ENCODE assay signal across 1 cellular context in the genomic region with DNA sequence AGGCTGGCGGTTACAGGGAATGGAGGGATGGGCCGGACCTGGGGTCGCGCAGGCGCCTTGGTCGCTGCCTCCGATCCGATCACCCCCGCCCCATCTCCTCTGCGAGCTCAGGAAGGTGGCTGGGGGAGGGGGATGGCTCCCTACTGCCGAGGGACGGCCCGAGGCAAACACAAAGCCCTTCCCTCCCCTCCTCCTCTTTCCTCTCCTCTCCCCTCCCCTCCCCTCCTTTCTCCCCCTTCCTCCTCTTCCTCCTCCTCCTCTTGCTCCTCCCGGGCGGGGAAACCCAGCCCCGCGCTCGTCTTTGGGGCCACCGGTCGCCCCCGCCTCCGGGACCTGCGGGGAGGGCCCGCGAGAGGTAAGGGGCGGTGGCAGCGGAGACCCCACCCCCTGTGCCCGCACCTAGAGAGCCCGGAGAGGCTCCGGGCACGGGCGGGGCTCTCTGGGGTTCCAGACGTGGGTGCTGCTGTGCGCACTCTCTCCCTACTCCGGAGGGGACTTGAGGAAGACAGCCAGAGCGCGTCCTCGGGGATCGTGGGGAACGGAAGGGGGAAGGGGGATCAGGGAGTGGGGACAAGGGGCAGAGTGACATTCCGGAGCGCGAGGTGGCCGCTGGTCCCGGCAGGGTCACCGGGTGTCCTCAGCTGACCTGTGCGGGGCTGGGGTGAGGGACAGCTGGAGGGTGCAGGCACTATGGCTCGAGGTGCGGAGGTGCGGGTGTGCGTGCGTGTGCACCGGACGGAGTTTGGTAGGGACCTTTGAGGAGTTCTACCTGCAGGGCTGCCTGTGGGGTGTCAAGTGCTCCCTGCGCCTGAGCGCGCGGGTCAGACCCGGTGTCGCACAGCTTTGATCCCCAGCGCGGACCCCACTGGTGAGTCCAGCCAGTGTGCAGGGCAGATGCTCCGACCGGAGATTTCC.
TF ChIP-seq lines count a peak whose summit lies in the region.

A gene with protein sequence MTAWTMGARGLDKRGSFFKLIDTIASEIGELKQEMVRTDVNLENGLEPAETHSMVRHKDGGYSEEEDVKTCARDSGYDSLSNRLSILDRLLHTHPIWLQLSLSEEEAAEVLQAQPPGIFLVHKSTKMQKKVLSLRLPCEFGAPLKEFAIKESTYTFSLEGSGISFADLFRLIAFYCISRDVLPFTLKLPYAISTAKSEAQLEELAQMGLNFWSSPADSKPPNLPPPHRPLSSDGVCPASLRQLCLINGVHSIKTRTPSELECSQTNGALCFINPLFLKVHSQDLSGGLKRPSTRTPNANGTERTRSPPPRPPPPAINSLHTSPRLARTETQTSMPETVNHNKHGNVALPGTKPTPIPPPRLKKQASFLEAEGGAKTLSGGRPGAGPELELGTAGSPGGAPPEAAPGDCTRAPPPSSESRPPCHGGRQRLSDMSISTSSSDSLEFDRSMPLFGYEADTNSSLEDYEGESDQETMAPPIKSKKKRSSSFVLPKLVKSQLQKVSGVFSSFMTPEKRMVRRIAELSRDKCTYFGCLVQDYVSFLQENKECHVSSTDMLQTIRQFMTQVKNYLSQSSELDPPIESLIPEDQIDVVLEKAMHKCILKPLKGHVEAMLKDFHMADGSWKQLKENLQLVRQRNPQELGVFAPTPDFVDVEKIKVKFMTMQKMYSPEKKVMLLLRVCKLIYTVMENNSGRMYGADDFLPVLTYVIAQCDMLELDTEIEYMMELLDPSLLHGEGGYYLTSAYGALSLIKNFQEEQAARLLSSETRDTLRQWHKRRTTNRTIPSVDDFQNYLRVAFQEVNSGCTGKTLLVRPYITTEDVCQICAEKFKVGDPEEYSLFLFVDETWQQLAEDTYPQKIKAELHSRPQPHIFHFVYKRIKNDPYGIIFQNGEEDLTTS (plus strand): TSS at position 286 of the 915 bp plus-strand sequence. CDS start 131,344 bp downstream, outside the sequence.

TF ChIP-seq in HepG2, 621 proteins besides CTCF, POLR2A, EP300 and RAD21 (continued from another document and continues in another):
- TF ChIP-seq ZNF484 (CRISPR knock-in tag; IDR thresholded peaks at IDR 0.05; ENCODE audit: borderline replicate concordance, low read depth), result no peak
- TF ChIP-seq DNMT1 (CRISPR knock-in tag; IDR thresholded peaks at IDR 0.05), result no peak
- TF ChIP-seq MEIS1 (CRISPR knock-in tag; IDR thresholded peaks at IDR 0.05; ENCODE audit: borderline replicate concordance), result no peak
- TF ChIP-seq ZBTB20 (CRISPR knock-in tag; IDR thresholded peaks at IDR 0.05; ENCODE audit: borderline replicate concordance, low read depth), result 0 out of 2 replicates have a peak, but pooled peaks have one; percentile 6
- TF ChIP-seq, protein P1, sequence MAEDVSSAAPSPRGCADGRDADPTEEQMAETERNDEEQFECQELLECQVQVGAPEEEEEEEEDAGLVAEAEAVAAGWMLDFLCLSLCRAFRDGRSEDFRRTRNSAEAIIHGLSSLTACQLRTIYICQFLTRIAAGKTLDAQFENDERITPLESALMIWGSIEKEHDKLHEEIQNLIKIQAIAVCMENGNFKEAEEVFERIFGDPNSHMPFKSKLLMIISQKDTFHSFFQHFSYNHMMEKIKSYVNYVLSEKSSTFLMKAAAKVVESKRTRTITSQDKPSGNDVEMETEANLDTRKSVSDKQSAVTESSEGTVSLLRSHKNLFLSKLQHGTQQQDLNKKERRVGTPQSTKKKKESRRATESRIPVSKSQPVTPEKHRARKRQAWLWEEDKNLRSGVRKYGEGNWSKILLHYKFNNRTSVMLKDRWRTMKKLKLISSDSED (CRISPR knock-in tag; IDR thresholded peaks at IDR 0.05), result 0 out of 2 replicates have a peak, but pooled peaks have one; percentile 36
- no peak for TF ChIP-seq ZNF816 (CRISPR knock-in tag; IDR thresholded peaks at IDR 0.05; ENCODE audit: borderline replicate concordance)
- no peak for TF ChIP-seq HOXA9 (CRISPR knock-in tag; IDR thresholded peaks at IDR 0.05; ENCODE audit: borderline replicate concordance)
- TF ChIP-seq, protein P2, sequence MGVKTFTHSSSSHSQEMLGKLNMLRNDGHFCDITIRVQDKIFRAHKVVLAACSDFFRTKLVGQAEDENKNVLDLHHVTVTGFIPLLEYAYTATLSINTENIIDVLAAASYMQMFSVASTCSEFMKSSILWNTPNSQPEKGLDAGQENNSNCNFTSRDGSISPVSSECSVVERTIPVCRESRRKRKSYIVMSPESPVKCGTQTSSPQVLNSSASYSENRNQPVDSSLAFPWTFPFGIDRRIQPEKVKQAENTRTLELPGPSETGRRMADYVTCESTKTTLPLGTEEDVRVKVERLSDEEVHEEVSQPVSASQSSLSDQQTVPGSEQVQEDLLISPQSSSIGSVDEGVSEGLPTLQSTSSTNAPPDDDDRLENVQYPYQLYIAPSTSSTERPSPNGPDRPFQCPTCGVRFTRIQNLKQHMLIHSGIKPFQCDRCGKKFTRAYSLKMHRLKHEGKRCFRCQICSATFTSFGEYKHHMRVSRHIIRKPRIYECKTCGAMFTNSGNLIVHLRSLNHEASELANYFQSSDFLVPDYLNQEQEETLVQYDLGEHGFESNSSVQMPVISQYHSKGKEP (CRISPR knock-in tag; IDR thresholded peaks at IDR 0.05), result no peak
- no peak for TF ChIP-seq HMGA1 (CRISPR knock-in tag; conservative IDR thresholded peaks at IDR 0.05)
- TF ChIP-seq ZSCAN21 (CRISPR knock-in tag; IDR thresholded peaks at IDR 0.05; ENCODE audit: borderline replicate concordance), result 0 out of 2 replicates have a peak, but pooled peaks have one; percentile 52
- no peak for TF ChIP-seq SALL2 (CRISPR knock-in tag; IDR thresholded peaks at IDR 0.05)
- no peak for TF ChIP-seq FIP1L1 (IDR thresholded peaks at IDR 0.05; ENCODE audit: borderline replicate concordance, insufficient read depth, low read depth, low read length)
- TF ChIP-seq RARG (CRISPR knock-in tag; IDR thresholded peaks at IDR 0.05; ENCODE audit: low read depth), result no peak
- peak; percentile 90 for TF ChIP-seq ZNF790 (CRISPR knock-in tag; IDR thresholded peaks at IDR 0.05; ENCODE audit: borderline replicate concordance)
- TF ChIP-seq ZFP41 (CRISPR knock-in tag; IDR thresholded peaks at IDR 0.05; ENCODE audit: borderline replicate concordance), result 0 out of 2 replicates have a peak, but pooled peaks have one; percentile 62
- no peak; the same call in 1 of the 2 replicates for TF ChIP-seq ZNF841 (CRISPR knock-in tag; IDR thresholded peaks at IDR 0.05; ENCODE audit: borderline replicate concordance)
- peak; percentile 66 for TF ChIP-seq ZNF563 (CRISPR knock-in tag; IDR thresholded peaks at IDR 0.05)
- TF ChIP-seq, protein P3, sequence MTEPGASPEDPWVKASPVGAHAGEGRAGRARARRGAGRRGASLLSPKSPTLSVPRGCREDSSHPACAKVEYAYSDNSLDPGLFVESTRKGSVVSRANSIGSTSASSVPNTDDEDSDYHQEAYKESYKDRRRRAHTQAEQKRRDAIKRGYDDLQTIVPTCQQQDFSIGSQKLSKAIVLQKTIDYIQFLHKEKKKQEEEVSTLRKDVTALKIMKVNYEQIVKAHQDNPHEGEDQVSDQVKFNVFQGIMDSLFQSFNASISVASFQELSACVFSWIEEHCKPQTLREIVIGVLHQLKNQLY (CRISPR knock-in tag; IDR thresholded peaks at IDR 0.05), result no peak
- peak; percentile 76; the same call in 1 of the 2 replicates for TF ChIP-seq ZNF468 (CRISPR knock-in tag; IDR thresholded peaks at IDR 0.05)
- no peak for TF ChIP-seq HHEX (CRISPR knock-in tag; IDR thresholded peaks at IDR 0.05)
- TF ChIP-seq TMF1 (CRISPR knock-in tag; IDR thresholded peaks at IDR 0.05; ENCODE audit: low read depth), result 0 out of 2 replicates have a peak, but pooled peaks have one; percentile 61
- TF ChIP-seq SRF (IDR thresholded peaks at IDR 0.05; ENCODE audit: low read depth, low read length), result no peak
- no peak for TF ChIP-seq ZFP36L1 (CRISPR knock-in tag; IDR thresholded peaks at IDR 0.05)
- TF ChIP-seq SETDB1 (CRISPR knock-in tag; IDR thresholded peaks at IDR 0.05; ENCODE audit: borderline replicate concordance), result no peak
- TF ChIP-seq NONO (IDR thresholded peaks at IDR 0.05), result no peak
- no peak; the same call in 1 of the 2 replicates for TF ChIP-seq NONO (CRISPR knock-in tag; conservative IDR thresholded peaks at IDR 0.05)
- TF ChIP-seq HNF4A (CRISPR knock-in tag; IDR thresholded peaks at IDR 0.05), result no peak; the same call in none of the 2 replicates
- TF ChIP-seq, protein P4, sequence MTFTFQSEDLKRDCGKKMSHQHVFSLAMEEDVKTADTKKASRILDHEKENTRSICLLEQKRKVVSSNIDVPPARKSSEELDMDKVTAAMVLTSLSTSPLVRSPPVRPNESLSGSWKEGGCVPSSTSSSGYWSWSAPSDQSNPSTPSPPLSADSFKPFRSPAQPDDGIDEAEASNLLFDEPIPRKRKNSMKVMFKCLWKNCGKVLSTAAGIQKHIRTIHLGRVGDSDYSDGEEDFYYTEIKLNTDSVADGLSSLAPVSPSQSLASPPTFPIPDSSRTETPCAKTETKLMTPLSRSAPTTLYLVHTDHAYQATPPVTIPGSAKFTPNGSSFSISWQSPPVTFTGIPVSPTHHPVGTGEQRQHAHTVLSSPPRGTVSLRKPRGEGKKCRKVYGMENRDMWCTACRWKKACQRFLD (CRISPR knock-in tag; IDR thresholded peaks at IDR 0.05; ENCODE audit: borderline replicate concordance), result peak; percentile 82; the same call in 1 of the 2 replicates
- TF ChIP-seq NFE2 (CRISPR knock-in tag; IDR thresholded peaks at IDR 0.05), result no peak
- TF ChIP-seq ZNF547 (CRISPR knock-in tag; IDR thresholded peaks at IDR 0.05), result peak; percentile 73; the same call in 1 of the 2 replicates
- TF ChIP-seq SIX1 (CRISPR knock-in tag; IDR thresholded peaks at IDR 0.05; ENCODE audit: borderline replicate concordance), result no peak
- no peak for TF ChIP-seq SCMH1 (CRISPR knock-in tag; IDR thresholded peaks at IDR 0.05; ENCODE audit: borderline replicate concordance)
- TF ChIP-seq ZNF33A (CRISPR knock-in tag; IDR thresholded peaks at IDR 0.05; ENCODE audit: borderline replicate concordance), result no peak
- TF ChIP-seq ZNF570 (CRISPR knock-in tag; IDR thresholded peaks at IDR 0.05; ENCODE audit: borderline replicate concordance), result no peak
- no peak for TF ChIP-seq FOXO1 (CRISPR knock-in tag; IDR thresholded peaks at IDR 0.05)
- TF ChIP-seq HMG20B (CRISPR knock-in tag; conservative IDR thresholded peaks at IDR 0.05), result no peak
- no peak for TF ChIP-seq KDM2A (CRISPR knock-in tag; IDR thresholded peaks at IDR 0.05; ENCODE audit: borderline replicate concordance, low read depth)
- peak; percentile 79; the same call in 1 of the 2 replicates for TF ChIP-seq ZNF83 (CRISPR knock-in tag; IDR thresholded peaks at IDR 0.05; ENCODE audit: borderline replicate concordance)
- no peak for TF ChIP-seq ZC3H4 (CRISPR knock-in tag; IDR thresholded peaks at IDR 0.05; ENCODE audit: borderline replicate concordance)
- no peak for TF ChIP-seq ZNF383 (CRISPR knock-in tag; IDR thresholded peaks at IDR 0.05; ENCODE audit: borderline replicate concordance)
- no peak for TF ChIP-seq SNAI1 (CRISPR knock-in tag; IDR thresholded peaks at IDR 0.05; ENCODE audit: borderline replicate concordance)
- TF ChIP-seq, protein P5, sequence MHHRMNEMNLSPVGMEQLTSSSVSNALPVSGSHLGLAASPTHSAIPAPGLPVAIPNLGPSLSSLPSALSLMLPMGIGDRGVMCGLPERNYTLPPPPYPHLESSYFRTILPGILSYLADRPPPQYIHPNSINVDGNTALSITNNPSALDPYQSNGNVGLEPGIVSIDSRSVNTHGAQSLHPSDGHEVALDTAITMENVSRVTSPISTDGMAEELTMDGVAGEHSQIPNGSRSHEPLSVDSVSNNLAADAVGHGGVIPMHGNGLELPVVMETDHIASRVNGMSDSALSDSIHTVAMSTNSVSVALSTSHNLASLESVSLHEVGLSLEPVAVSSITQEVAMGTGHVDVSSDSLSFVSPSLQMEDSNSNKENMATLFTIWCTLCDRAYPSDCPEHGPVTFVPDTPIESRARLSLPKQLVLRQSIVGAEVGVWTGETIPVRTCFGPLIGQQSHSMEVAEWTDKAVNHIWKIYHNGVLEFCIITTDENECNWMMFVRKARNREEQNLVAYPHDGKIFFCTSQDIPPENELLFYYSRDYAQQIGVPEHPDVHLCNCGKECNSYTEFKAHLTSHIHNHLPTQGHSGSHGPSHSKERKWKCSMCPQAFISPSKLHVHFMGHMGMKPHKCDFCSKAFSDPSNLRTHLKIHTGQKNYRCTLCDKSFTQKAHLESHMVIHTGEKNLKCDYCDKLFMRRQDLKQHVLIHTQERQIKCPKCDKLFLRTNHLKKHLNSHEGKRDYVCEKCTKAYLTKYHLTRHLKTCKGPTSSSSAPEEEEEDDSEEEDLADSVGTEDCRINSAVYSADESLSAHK (CRISPR knock-in tag; IDR thresholded peaks at IDR 0.05; ENCODE audit: borderline replicate concordance), result no peak
- TF ChIP-seq, protein P6, sequence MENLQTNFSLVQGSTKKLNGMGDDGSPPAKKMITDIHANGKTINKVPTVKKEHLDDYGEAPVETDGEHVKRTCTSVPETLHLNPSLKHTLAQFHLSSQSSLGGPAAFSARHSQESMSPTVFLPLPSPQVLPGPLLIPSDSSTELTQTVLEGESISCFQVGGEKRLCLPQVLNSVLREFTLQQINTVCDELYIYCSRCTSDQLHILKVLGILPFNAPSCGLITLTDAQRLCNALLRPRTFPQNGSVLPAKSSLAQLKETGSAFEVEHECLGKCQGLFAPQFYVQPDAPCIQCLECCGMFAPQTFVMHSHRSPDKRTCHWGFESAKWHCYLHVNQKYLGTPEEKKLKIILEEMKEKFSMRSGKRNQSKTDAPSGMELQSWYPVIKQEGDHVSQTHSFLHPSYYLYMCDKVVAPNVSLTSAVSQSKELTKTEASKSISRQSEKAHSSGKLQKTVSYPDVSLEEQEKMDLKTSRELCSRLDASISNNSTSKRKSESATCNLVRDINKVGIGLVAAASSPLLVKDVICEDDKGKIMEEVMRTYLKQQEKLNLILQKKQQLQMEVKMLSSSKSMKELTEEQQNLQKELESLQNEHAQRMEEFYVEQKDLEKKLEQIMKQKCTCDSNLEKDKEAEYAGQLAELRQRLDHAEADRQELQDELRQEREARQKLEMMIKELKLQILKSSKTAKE (CRISPR knock-in tag; IDR thresholded peaks at IDR 0.05; ENCODE audit: borderline replicate concordance), result no peak
- TF ChIP-seq ZBTB7A (CRISPR knock-in tag; IDR thresholded peaks at IDR 0.05), result peak; percentile 71; the same call in 1 of the 2 replicates
- TF ChIP-seq NFIC (IDR thresholded peaks at IDR 0.05; ENCODE audit: low read length), result no peak
